Comparison of ENCODE assay signal across 8 cellular contexts in genomic region chr21:28018741-28019669, GRCh38.
DNase-seq lines count a peak whose midpoint lies in the region; ATAC-seq, FAIRE-seq and TF ChIP-seq lines count a peak whose summit lies in the region.

No MANE protein-coding gene starts in this region.

- H3K4me3 Mint-ChIP-seq in Caco-2 (ENCODE audit: unreplicated experiment) = no peak overlapping the region
- no peak overlapping the region for H3K4me3 Mint-ChIP-seq in stimulated activated naive B cell treated with anti-CD40 and anti-IgM and Interleukin-4, amounts not matched to agents 10 μg/mL and 1 μg/mL and 100 μg/mL, for 72 hours

- H3K27me3 ChIP-seq in Caco-2 (replicated peaks; ENCODE audit: control insufficient read depth, insufficient read depth, low read length) = no peaks in the 10 kb centered on the region
- H3K27me3 ChIP-seq in HepG2 (ENCODE audit: control insufficient read depth in 1 of 2, insufficient read depth in 2 of 2, low read length in 2 of 2) = no peaks in the 10 kb centered on the region

- H3K27ac Mint-ChIP-seq in Caco-2 (ENCODE audit: unreplicated experiment) = no peak overlapping the region
- no peak overlapping the region for H3K27ac Mint-ChIP-seq in stimulated activated naive B cell treated with anti-CD40 and anti-IgM and Interleukin-4, amounts not matched to agents 10 μg/mL and 1 μg/mL and 100 μg/mL, for 72 hours

- H3K4me1 ChIP-seq in Caco-2 (0 out of 2 replicates have a peak, but pooled peaks cover 5% of the 10 kb centered on the region), HepG2 (ENCODE audit: insufficient read depth, low read length) (no peaks in the 10 kb centered on the region)

- WGBS in HepG2 (ENCODE audit: low lambda C conversion rate) = 26% methylated on average over 6 of the region's 15 CpGs

- no peak for TF ChIP-seq EP300 in HepG2 (IDR thresholded peaks at IDR 0.05; ENCODE audit: low read depth in 2 of 2, low read length in 2 of 2)
- no peak for TF ChIP-seq EP300 in HepG2 (CRISPR knock-in tag; IDR thresholded peaks at IDR 0.05; ENCODE audit: borderline replicate concordance)

- no peak overlapping the region for H3K9ac ChIP-seq in HepG2 (ENCODE audit: insufficient read depth, low read depth, low read length)

- H3K36me3 ChIP-seq in Caco-2 (ENCODE audit: control insufficient read depth, insufficient read depth, low read length) (no peaks in the 10 kb centered on the region), HepG2 (replicated peaks in 1 of 2; ENCODE audit: control insufficient read depth in 1 of 2, insufficient read depth in 2 of 2, low read length in 2 of 2) (no peaks in the 10 kb centered on the region)

- no peaks in the 10 kb centered on the region for H3K79me2 ChIP-seq in HepG2 (ENCODE audit: insufficient read depth, low read length)

- DNase-seq in Caco-2 (peak; percentile 5 to 25), SK-MEL-5 (ENCODE audit: low read depth, low spot score) (peak; percentile 63), HepG2 (ENCODE audit: low spot score) (no peak), foreskin melanocyte (no peak), CD1c-positive myeloid dendritic cell (ENCODE audit: extremely low spot score) (no peak)
- no peak for DNase-seq in stimulated activated naive B cell treated with anti-CD40 and anti-IgM and Interleukin-4, amounts not matched to agents 10 μg/mL and 1 μg/mL and 100 μg/mL, for 72 hours

- H3K27me3 Mint-ChIP-seq in Caco-2 (ENCODE audit: insufficient read depth, unreplicated experiment) = no peaks in the 10 kb centered on the region
- H3K27me3 Mint-ChIP-seq in stimulated activated naive B cell treated with anti-CD40 and anti-IgM and Interleukin-4, amounts not matched to agents 10 μg/mL and 1 μg/mL and 100 μg/mL, for 72 hours = no peaks in the 10 kb centered on the region

- no peak overlapping the region for H2AFZ ChIP-seq in HepG2 (ENCODE audit: low read length)

- H3K4me1 Mint-ChIP-seq in Caco-2 (ENCODE audit: low read depth, unreplicated experiment) = no peaks in the 10 kb centered on the region
- no peaks in the 10 kb centered on the region for H3K4me1 Mint-ChIP-seq in stimulated activated naive B cell treated with anti-CD40 and anti-IgM and Interleukin-4, amounts not matched to agents 10 μg/mL and 1 μg/mL and 100 μg/mL, for 72 hours

- CTCF ChIA-PET in Caco-2 (lab: Charles Lee) = interaction anchor here (0.6 kb wide), 2 partner anchors 1432 to 1991 kb away, joined by 3 read pairs; no protein-coding TSS in a partner anchor
- CTCF ChIA-PET in HepG2 (lab: Yijun Ruan, JAX; ENCODE audit: low intra/inter-chr PET ratio, low total read pairs) = no interaction called here

- no peaks in the 10 kb centered on the region for H4K20me1 ChIP-seq in HepG2 (ENCODE audit: insufficient read depth, low read length)

- POLR2A ChIA-PET in Caco-2 (lab: Charles Lee) = no interaction called here
- POLR2A ChIA-PET in HepG2 (lab: Yijun Ruan, JAX) = no interaction called here

- H3K9me3 ChIP-seq in Caco-2 (no peaks in the 10 kb centered on the region), HepG2 (ENCODE audit: low read length) (peaks cover 36% of the 10 kb centered on the region)

- no peak for TF ChIP-seq POLR2A in HepG2 (IDR thresholded peaks at IDR 0.05; ENCODE audit: insufficient read depth in 1 of 2, low read depth in 2 of 2, low read length in 2 of 2)

- FAIRE-seq in HepG2 (lab: Jason Lieb, UNC) = no peak

- H3K4me3 ChIP-seq in Caco-2 (ENCODE audit: low read depth, low read length) (no peak overlapping the region), HepG2 (replicated peaks in 1 of 3; ENCODE audit: insufficient read depth in 1 of 3, low read depth in 2 of 3, low read length in 3 of 3) (no peak overlapping the region; a peak in 1 of 6 replicates)

- BruUV-seq in Caco-2 (replicated peaks; lab: Mats Ljungman, UMichigan) (no TSS peak), HepG2 (replicated peaks; lab: Mats Ljungman, UMichigan) (no TSS peak)

- intact Hi-C loops in Caco-2 (cut with micrococcal nuclease; ENCODE audit: unreplicated experiment) (no loop called here), HepG2 (cut with micrococcal nuclease; ENCODE audit: unreplicated experiment) (no loop called here)

- ATAC-seq in HG02588 (IDR thresholded peaks at IDR 0.05; ENCODE audit: unreplicated experiment) (peak; percentile 70), HepG2 (peak; percentile 99), GM18909 (IDR thresholded peaks at IDR 0.05; ENCODE audit: poor library complexity, unreplicated experiment) (no peak)
- no peak for ATAC-seq in stimulated activated naive B cell treated with anti-CD40 and anti-IgM and Interleukin-4, amounts not matched to agents 10 μg/mL and 1 μg/mL and 100 μg/mL, for 72 hours (replicated peaks)

- no peaks in the 10 kb centered on the region for H3K36me3 Mint-ChIP-seq in Caco-2 (ENCODE audit: insufficient read depth, unreplicated experiment)
- H3K36me3 Mint-ChIP-seq in stimulated activated naive B cell treated with anti-CD40 and anti-IgM and Interleukin-4, amounts not matched to agents 10 μg/mL and 1 μg/mL and 100 μg/mL, for 72 hours = no peaks in the 10 kb centered on the region

- peak; percentile 46 for TF ChIP-seq RAD21 in HepG2 (CRISPR knock-in tag; IDR thresholded peaks at IDR 0.05)

- H3K9me3 Mint-ChIP-seq in Caco-2 (ENCODE audit: unreplicated experiment) = no peaks in the 10 kb centered on the region
- no peaks in the 10 kb centered on the region for H3K9me3 Mint-ChIP-seq in stimulated activated naive B cell treated with anti-CD40 and anti-IgM and Interleukin-4, amounts not matched to agents 10 μg/mL and 1 μg/mL and 100 μg/mL, for 72 hours

- in situ Hi-C loops in SK-MEL-5 (cut with HindIII; ENCODE audit: low pct_unique_long_range_greater_than_20kb, low sequenced_read_pairs) (no loop called here), HepG2 (cut with HindIII; ENCODE audit: extremely low pct_ligation_motif_present, low pct_unique_long_range_greater_than_20kb) (no loop called here)

- TF ChIP-seq CTCF in Caco-2 (IDR thresholded peaks at IDR 0.05; ENCODE audit: insufficient read depth in 1 of 2, low read depth in 1 of 2, low read length in 1 of 2, severe bottlenecking in 1 of 2, unreplicated experiment in 1 of 2) (no peak), HepG2 (CRISPR knock-in tag; IDR thresholded peaks at IDR 0.05) (peak; percentile 69)

- H3K4me2 ChIP-seq in HepG2 (ENCODE audit: low read depth, low read length) = no peak overlapping the region

- H3K27ac ChIP-seq in HepG2 (ENCODE audit: extremely low read length, insufficient read depth, low read length) = no peak overlapping the region

TF ChIP-seq in HepG2, 621 proteins besides CTCF, POLR2A, EP300 and RAD21:
- peak; percentile 70; the same call in 1 of the 2 replicates for TF ChIP-seq PRDM10 (CRISPR knock-in tag; IDR thresholded peaks at IDR 0.05; ENCODE audit: low read depth)
- no peak for TF ChIP-seq THAP11 (CRISPR knock-in tag; IDR thresholded peaks at IDR 0.05)
- no peak for TF ChIP-seq ZNF567 (CRISPR knock-in tag; IDR thresholded peaks at IDR 0.05; ENCODE audit: borderline replicate concordance)
- TF ChIP-seq STAG1 (CRISPR knock-in tag; IDR thresholded peaks at IDR 0.05) = peak; percentile 71

Comparison
In these comparisons a context has a peak if more than half of its experiments do, and no peak if none do; other contexts are left out.
1. DNase-seq: peak in Caco-2 (2 of 2) and SK-MEL-5 (single experiment); none in HepG2 (single experiment), stimulated activated naive B cell treated with anti-CD40 and anti-IgM and Interleukin-4, amounts not matched to agents 10 μg/mL and 1 μg/mL and 100 μg/mL, for 72 hours (single experiment), foreskin melanocyte (single experiment) and CD1c-positive myeloid dendritic cell (single experiment).
2. ATAC-seq: peak in HG02588 (single experiment) and HepG2 (single experiment); none in GM18909 (single experiment) and stimulated activated naive B cell treated with anti-CD40 and anti-IgM and Interleukin-4, amounts not matched to agents 10 μg/mL and 1 μg/mL and 100 μg/mL, for 72 hours (0 of 2).